Comparison of ENCODE assay signal across 8 cellular contexts in the genomic region with DNA sequence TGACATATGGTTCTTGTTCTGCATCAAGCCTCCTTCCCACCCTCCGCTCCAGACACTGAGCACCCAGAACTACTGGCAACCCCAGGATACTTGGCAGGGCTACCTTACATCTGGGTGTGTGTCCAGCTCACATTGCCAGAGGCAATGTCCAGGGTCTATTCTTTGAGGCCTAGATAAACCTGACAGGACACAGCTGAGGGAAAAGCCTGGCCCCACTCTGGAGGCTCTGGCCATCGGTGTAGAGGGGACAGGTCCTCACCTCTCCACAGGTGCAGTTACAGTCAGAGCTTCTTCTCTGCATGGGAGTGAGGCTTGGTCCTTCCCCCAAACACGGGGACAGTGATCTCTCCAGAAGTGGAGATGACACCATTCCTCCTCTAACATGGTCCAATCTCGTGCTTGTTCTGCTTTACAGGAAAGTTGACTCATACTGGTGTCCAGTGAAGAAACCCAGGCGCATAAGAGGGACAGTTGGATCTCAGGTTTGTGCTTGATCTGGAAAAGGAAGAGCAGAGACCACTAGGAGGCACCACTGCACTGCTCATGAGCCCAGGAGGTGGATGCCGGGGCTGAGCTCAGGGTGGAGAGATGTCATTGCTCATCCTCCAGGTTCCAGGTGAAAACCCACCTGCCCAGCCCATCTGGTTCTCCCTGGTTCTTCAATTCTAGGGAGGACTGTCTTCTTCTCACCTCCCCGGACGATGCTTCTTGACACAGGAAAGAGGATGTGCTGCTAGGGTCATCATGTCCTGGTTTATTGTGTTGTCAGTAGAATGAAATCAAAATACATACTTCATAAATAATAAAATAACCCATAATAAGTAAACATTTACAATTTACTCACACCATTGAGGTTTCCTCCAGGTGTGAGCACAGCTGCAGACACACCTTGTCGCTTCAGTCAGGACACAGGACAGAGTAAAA. TPM values are rescaled to one million over a fixed set of nuclear protein-coding genes. Genes with fewer than 3 reads are reported as not detected.
DNase-seq lines count a peak whose midpoint lies in the region; ATAC-seq and TF ChIP-seq lines count a peak whose summit lies in the region.

No MANE protein-coding gene starts in this region.

- ATAC-seq in stimulated activated naive B cell treated with anti-CD40 and anti-IgM and Interleukin-4, amounts not matched to agents 10 μg/mL and 1 μg/mL and 100 μg/mL, for 72 hours (replicated peaks) = peak; percentile 92 to 93

- H3K27ac Mint-ChIP-seq in activated CD4-positive, alpha-beta memory T cell treated with anti-CD3 and anti-CD28 coated beads, Interleukin-2, amount 10 ng/mL, durations not matched to agents 7 days and 5 days = no peak overlapping the region
- H3K27ac Mint-ChIP-seq in stimulated activated naive B cell treated with anti-CD40 and anti-IgM and Interleukin-4, amounts not matched to agents 10 μg/mL and 1 μg/mL and 100 μg/mL, for 72 hours = no peak overlapping the region

- no CpG with 5 or more reads among the region's 9 CpGs for WGBS in mesendoderm (ENCODE audit: extremely low coverage, insufficient coverage, low lambda C conversion rate)

- H2BK15ac ChIP-seq in mesendoderm (replicated peaks; ENCODE audit: low read depth) = no peak overlapping the region

- no peak overlapping the region for H4K5ac ChIP-seq in mesendoderm (ENCODE audit: low read length)

- DNase-seq in AG10803 (ENCODE audit: low read depth) (peak; percentile 72), GM19238 (ENCODE audit: insufficient read length, low spot score) (peak; percentile 51), NCI-H460 (ENCODE audit: extremely low read depth, low read depth) (peak; percentile 56), mesendoderm (peak; percentile 76), NCI-H2107 treated with DMSO at 0.1 percent for 48 hours (lab: John Stamatoyannopoulos, UW; ENCODE audit: unreplicated experiment) (no peak)
- DNase-seq in activated CD4-positive, alpha-beta memory T cell treated with anti-CD3 and anti-CD28 coated beads, Interleukin-2, amount 10 ng/mL, durations not matched to agents 7 days and 5 days = peak; percentile 76
- DNase-seq in effector CD8-positive, alpha-beta T cell (lab: John Stamatoyannopoulos, UW) = peak; percentile 51
- peak; percentile 41 for DNase-seq in stimulated activated naive B cell treated with anti-CD40 and anti-IgM and Interleukin-4, amounts not matched to agents 10 μg/mL and 1 μg/mL and 100 μg/mL, for 72 hours

- no peak overlapping the region for H2BK5ac ChIP-seq in mesendoderm (ENCODE audit: low read length)

- no peak overlapping the region for H2BK120ac ChIP-seq in mesendoderm (ENCODE audit: low read depth, low read length)

- H3K79me1 ChIP-seq in mesendoderm (ENCODE audit: low read length) = no peaks in the 10 kb centered on the region

- no peak overlapping the region for H3K4me3 ChIP-seq in AG10803 (ENCODE audit: low read length)
- no peak overlapping the region for H3K4me3 ChIP-seq in mesendoderm (ENCODE audit: low read length)

- H4K8ac ChIP-seq in mesendoderm (ENCODE audit: low read depth, low read length) = no peak overlapping the region

- POLR2A ChIA-PET in activated CD4-positive, alpha-beta memory T cell treated with anti-CD3 and anti-CD28 coated beads, Interleukin-2, amount 10 ng/mL, durations not matched to agents 7 days and 5 days (lab: Charles Lee) = interaction anchor here (0.6 to 4.2 kb wide), 3 partner anchors 11 to 29 kb away, joined by 4 to 18 read pairs (median 4); no protein-coding TSS in a partner anchor

- H3K18ac ChIP-seq in mesendoderm (ENCODE audit: low read length) = no peak overlapping the region

- H3K23ac ChIP-seq in mesendoderm (ENCODE audit: low read length) = no peak overlapping the region

- no peak overlapping the region for H3K4me2 ChIP-seq in mesendoderm (ENCODE audit: low read length)

- no peak overlapping the region for H2AK5ac ChIP-seq in mesendoderm (ENCODE audit: low read length)

- peaks cover 6% of the 10 kb centered on the region for H3K36me3 Mint-ChIP-seq in activated CD4-positive, alpha-beta memory T cell treated with anti-CD3 and anti-CD28 coated beads, Interleukin-2, amount 10 ng/mL, durations not matched to agents 7 days and 5 days (ENCODE audit: low read depth)
- H3K36me3 Mint-ChIP-seq in stimulated activated naive B cell treated with anti-CD40 and anti-IgM and Interleukin-4, amounts not matched to agents 10 μg/mL and 1 μg/mL and 100 μg/mL, for 72 hours = no peaks in the 10 kb centered on the region

- no peak overlapping the region for H3K4ac ChIP-seq in mesendoderm (ENCODE audit: low read depth, low read length)

- no peak overlapping the region for H3K27ac ChIP-seq in mesendoderm (ENCODE audit: low read depth, low read length)

- H3K36me3 ChIP-seq in mesendoderm (ENCODE audit: control insufficient read depth, insufficient read depth, low read length) = no peaks in the 10 kb centered on the region

- H3K4me1 ChIP-seq in mesendoderm (ENCODE audit: control insufficient read depth, low read depth, low read length) = no peaks in the 10 kb centered on the region

- no peaks in the 10 kb centered on the region for H3K27me3 Mint-ChIP-seq in activated CD4-positive, alpha-beta memory T cell treated with anti-CD3 and anti-CD28 coated beads, Interleukin-2, amount 10 ng/mL, durations not matched to agents 7 days and 5 days
- no peaks in the 10 kb centered on the region for H3K27me3 Mint-ChIP-seq in stimulated activated naive B cell treated with anti-CD40 and anti-IgM and Interleukin-4, amounts not matched to agents 10 μg/mL and 1 μg/mL and 100 μg/mL, for 72 hours

- H3K9ac ChIP-seq in mesendoderm (ENCODE audit: low read length) = no peak overlapping the region

- H3K27me3 ChIP-seq in mesendoderm (ENCODE audit: insufficient read depth, low read length, poor library complexity) = no peaks in the 10 kb centered on the region

- CTCF ChIA-PET in activated CD4-positive, alpha-beta memory T cell treated with anti-CD3 and anti-CD28 coated beads, Interleukin-2, amount 10 ng/mL, durations not matched to agents 7 days and 5 days (lab: Charles Lee) = interaction anchor here (0.6 to 8.8 kb wide), 23 partner anchors 9 to 314 kb away, joined by 3 to 94 read pairs (median 5); no protein-coding TSS in a partner anchor

- no peak overlapping the region for H3K4me3 Mint-ChIP-seq in activated CD4-positive, alpha-beta memory T cell treated with anti-CD3 and anti-CD28 coated beads, Interleukin-2, amount 10 ng/mL, durations not matched to agents 7 days and 5 days
- no peak overlapping the region for H3K4me3 Mint-ChIP-seq in stimulated activated naive B cell treated with anti-CD40 and anti-IgM and Interleukin-4, amounts not matched to agents 10 μg/mL and 1 μg/mL and 100 μg/mL, for 72 hours

- H3K4me1 Mint-ChIP-seq in activated CD4-positive, alpha-beta memory T cell treated with anti-CD3 and anti-CD28 coated beads, Interleukin-2, amount 10 ng/mL, durations not matched to agents 7 days and 5 days = peaks cover 7% of the 10 kb centered on the region
- H3K4me1 Mint-ChIP-seq in stimulated activated naive B cell treated with anti-CD40 and anti-IgM and Interleukin-4, amounts not matched to agents 10 μg/mL and 1 μg/mL and 100 μg/mL, for 72 hours = peaks cover 6 to 10% of the 10 kb centered on the region in 2 donors

- H3K9me3 Mint-ChIP-seq in activated CD4-positive, alpha-beta memory T cell treated with anti-CD3 and anti-CD28 coated beads, Interleukin-2, amount 10 ng/mL, durations not matched to agents 7 days and 5 days = no peaks in the 10 kb centered on the region
- no peaks in the 10 kb centered on the region for H3K9me3 Mint-ChIP-seq in stimulated activated naive B cell treated with anti-CD40 and anti-IgM and Interleukin-4, amounts not matched to agents 10 μg/mL and 1 μg/mL and 100 μg/mL, for 72 hours

- no peaks in the 10 kb centered on the region for H3K79me2 ChIP-seq in mesendoderm (ENCODE audit: control insufficient read depth, insufficient read depth, low read length)

- peak; percentile 83 for TF ChIP-seq CTCF in AG10803 (conservative IDR thresholded peaks at IDR 0.05; ENCODE audit: low read length)

- H3K56ac ChIP-seq in mesendoderm (ENCODE audit: low read length) = no peak overlapping the region

RNA-seq across cellular contexts. Expression of gene HLA-F, which starts 14.7 kb away (rescaled TPM):
- 17.7 and 18.5 TPM in 2 replicates for total RNA-seq in NCI-H460 (2014; rRNA removed; shearing (Covaris generic))
- polyA plus RNA-seq in NCI-H460 (2014; cell fraction: nucleus; rRNA removed) = 43.3 and 49.1 TPM in 2 replicates
- total RNA-seq in activated CD4-positive, alpha-beta memory T cell treated with anti-CD3 and anti-CD28 coated beads, Interleukin-2, amount 10 ng/mL, durations not matched to agents 7 days and 5 days = 100 to 1,000 TPM; 318 to 346 TPM
- polyA plus RNA-seq in mesendoderm (2013, experiment 1 of 2) = 2.0 TPM
- polyA plus RNA-seq in mesendoderm (2013, experiment 2 of 2) = 1.8 TPM

RNA-seq across cellular contexts. Expression of gene ZFP57, which starts 57.0 kb away (rescaled TPM):
- not detected in 2 replicates for total RNA-seq in NCI-H460 (2014; rRNA removed; shearing (Covaris generic))
- not detected in 2 replicates for polyA plus RNA-seq in NCI-H460 (2014; cell fraction: nucleus; rRNA removed)
- total RNA-seq in activated CD4-positive, alpha-beta memory T cell treated with anti-CD3 and anti-CD28 coated beads, Interleukin-2, amount 10 ng/mL, durations not matched to agents 7 days and 5 days = not detected
- 1.5 TPM for polyA plus RNA-seq in mesendoderm (2013, experiment 1 of 2)
- 1.4 TPM for polyA plus RNA-seq in mesendoderm (2013, experiment 2 of 2)

Comparison
In these comparisons a context has a peak if more than half of its experiments do, and no peak if none do; other contexts are left out.
1. RNA of gene HLA-F, which starts 14.7 kb away (total RNA-seq): 318 to 346 TPM in activated CD4-positive, alpha-beta memory T cell treated with anti-CD3 and anti-CD28 coated beads, Interleukin-2, amount 10 ng/mL, durations not matched to agents 7 days and 5 days; 17.7 to 18.5 TPM in NCI-H460; every median in the first group is over 10 times any median in the second.